Comparison of ENCODE assay signal across 10 cellular contexts in genomic region chrX:38220936-38221386, GRCh38. TPM values are rescaled to one million over a fixed set of nuclear protein-coding genes. Genes with fewer than 3 reads are reported as not detected.
DNase-seq lines count a peak whose midpoint lies in the region; ATAC-seq, FAIRE-seq and TF ChIP-seq lines count a peak whose summit lies in the region.
"Had no signal": no experiment of that assay in that cellular context is flagged by ENCODE, and none has a peak within 500 bp of the region (broad histone marks: within the 10 kb centered on the region; RNA-seq: fewer than 3 reads in every experiment).

No MANE protein-coding gene starts in this region.

- H2AFZ ChIP-seq in endothelial cell of umbilical vein (ENCODE audit: low read depth, low read length), result peak overlapping the region; percentile 82

- no peak for DNase-seq in stimulated activated naive CD8-positive, alpha-beta T cell treated with anti-CD3 and anti-CD28 coated beads, Interleukin-15, amount 100 ng/mL, for 72 hours
- DNase-seq in stimulated activated naive CD8-positive, alpha-beta T cell treated with anti-CD3 and anti-CD28 coated beads, Interleukin-15, Interleukin-2, amounts not matched to agents 100 U/mL and 50 U/mL, for 24 hours, result no peak
- DNase-seq in endothelial cell of umbilical vein (ENCODE audit: low read depth, low spot score), result peak; percentile 35
- DNase-seq in HK-2 (ENCODE audit: unreplicated experiment), result no peak
- DNase-seq in stimulated activated CD4-positive, alpha-beta T cell treated with anti-CD3 and anti-CD28 coated beads, Interleukin-1b, Interleukin-23, amount 100 ng/mL, for 48 hours, result no peak
- DNase-seq in GM10248 (ENCODE audit: extremely low spot score), result no peak
- DNase-seq in MV-4-11 (lab: John Stamatoyannopoulos, UW), result no peak
- DNase-seq: DND-41, RPMI8226 had no signal

- H3K27ac ChIP-seq in endothelial cell of umbilical vein (ENCODE audit: insufficient read depth, low read depth, low read length), result peak overlapping the region; percentile 5
- H3K27ac ChIP-seq in muscle layer of duodenum (ENCODE audit: low read length), result no peak overlapping the region

- TF ChIP-seq CTCF in endothelial cell of umbilical vein (IDR thresholded peaks at IDR 0.05; ENCODE audit: extremely low read depth in 1 of 2, insufficient read depth in 1 of 2, low read depth in 1 of 2, low read length in 2 of 2) (no peak), GM10248 (IDR thresholded peaks at IDR 0.05; ENCODE audit: control extremely low read depth, extremely low read depth, low read depth, missing control alignments) (no peak)

- H3K4me2 ChIP-seq in endothelial cell of umbilical vein (ENCODE audit: insufficient read depth, low read length), result peak overlapping the region; percentile 92

- no peaks in the 10 kb centered on the region for H4K20me1 ChIP-seq in endothelial cell of umbilical vein (replicated peaks; ENCODE audit: control insufficient read depth, extremely low read depth, insufficient read depth, low read length)

- no peaks in the 10 kb centered on the region for H3K9me3 Mint-ChIP-seq in stimulated activated naive CD8-positive, alpha-beta T cell treated with anti-CD3 and anti-CD28 coated beads, Interleukin-15, amount 100 ng/mL, for 72 hours

- H3K79me2 ChIP-seq in endothelial cell of umbilical vein (ENCODE audit: control insufficient read depth, insufficient read depth, low read length), result peaks cover 45% of the 10 kb centered on the region

- H3K4me1 ChIP-seq in endothelial cell of umbilical vein (ENCODE audit: control insufficient read depth, extremely low read depth, insufficient read depth, low read length) (peaks cover 9% of the 10 kb centered on the region), muscle layer of duodenum (ENCODE audit: control insufficient read depth in 1 of 2, insufficient read depth in 2 of 2, low read length in 2 of 2) (peaks cover 0 to 4% of the 10 kb centered on the region in 2 donors)

- H3K27me3 ChIP-seq in endothelial cell of umbilical vein (ENCODE audit: control insufficient read depth in 2 of 2, insufficient read depth in 2 of 2, low read length in 2 of 2), result no peaks in the 10 kb centered on the region
- no peaks in the 10 kb centered on the region for H3K27me3 ChIP-seq in muscle layer of duodenum (ENCODE audit: low read depth, low read length)

- no TSS peak for BruUV-seq in endothelial cell of umbilical vein (replicated peaks; lab: Mats Ljungman, UMichigan)

- POLR2A ChIA-PET in endothelial cell of umbilical vein (lab: Charles Lee), result no interaction called here
- POLR2A ChIA-PET in GM10248 (lab: Yijun Ruan, JAX), result no interaction called here

- dilution Hi-C loops in endothelial cell of umbilical vein (cut with MboI; ENCODE audit: extremely low pct_ligation_motif_present, low sequenced_read_pairs), result no loop called here

- no peaks in the 10 kb centered on the region for H3K9me3 ChIP-seq in endothelial cell of umbilical vein (replicated peaks; ENCODE audit: control insufficient read depth, insufficient read depth, low read length)
- H3K9me3 ChIP-seq in muscle layer of duodenum (ENCODE audit: control insufficient read depth in 1 of 2, low read length in 2 of 2), result no peaks in the 10 kb centered on the region

- H3K9ac ChIP-seq in endothelial cell of umbilical vein (replicated peaks; ENCODE audit: extremely low read depth, insufficient read depth, low read length), result peak overlapping the region; percentile 80

- no peaks in the 10 kb centered on the region for H3K9me1 ChIP-seq in endothelial cell of umbilical vein (replicated peaks; ENCODE audit: control insufficient read depth, extremely low read depth, insufficient read depth, low read length)

- H3K36me3 ChIP-seq in endothelial cell of umbilical vein (ENCODE audit: control insufficient read depth in 2 of 2, extremely low read depth in 1 of 2, insufficient read depth in 2 of 2, low read length in 2 of 2) (no peaks in the 10 kb centered on the region), muscle layer of duodenum (ENCODE audit: control insufficient read depth in 1 of 2, insufficient read depth in 2 of 2, low read length in 2 of 2) (no peaks in the 10 kb centered on the region)

- H3K4me3 Mint-ChIP-seq in stimulated activated naive CD8-positive, alpha-beta T cell treated with anti-CD3 and anti-CD28 coated beads, Interleukin-15, amount 100 ng/mL, for 72 hours, result peak overlapping the region; percentile 47 to 69

- CTCF ChIA-PET in endothelial cell of umbilical vein (lab: Charles Lee) (interaction anchor here (1.1 to 2.9 kb wide), 4 partner anchors 13 to 106 kb away, joined by 3 to 15 read pairs (median 11); partner anchors contain the start of gene RPGR), GM10248 (lab: Yijun Ruan, JAX) (interaction anchor here (0.9 to 2.9 kb wide), 5 partner anchors 9 to 106 kb away, joined by 3 to 12 read pairs (median 5); partner anchors contain the start of gene RPGR)

- H3K27ac Mint-ChIP-seq in stimulated activated naive CD8-positive, alpha-beta T cell treated with anti-CD3 and anti-CD28 coated beads, Interleukin-15, amount 100 ng/mL, for 72 hours, result no peak overlapping the region

- peaks cover 49% of the 10 kb centered on the region for H3K27me3 Mint-ChIP-seq in stimulated activated naive CD8-positive, alpha-beta T cell treated with anti-CD3 and anti-CD28 coated beads, Interleukin-15, amount 100 ng/mL, for 72 hours

- intact Hi-C loops in endothelial cell of umbilical vein (cut with micrococcal nuclease), result loop anchor here (1.0 to 5.0 kb wide), 2 partner anchors 41 to 106 kb away; partner anchors contain the start of gene RPGR

- ATAC-seq in stimulated activated naive CD8-positive, alpha-beta T cell treated with anti-CD3 and anti-CD28 coated beads, Interleukin-15, amount 100 ng/mL, for 72 hours, result no peak
- ATAC-seq in stimulated activated naive CD8-positive, alpha-beta T cell treated with anti-CD3 and anti-CD28 coated beads, Interleukin-15, Interleukin-2, amounts not matched to agents 100 U/mL and 50 U/mL, for 24 hours, result no peak

- FAIRE-seq in endothelial cell of umbilical vein (lab: Jason Lieb, UNC), result peak; percentile 96

- H3K4me3 ChIP-seq in endothelial cell of umbilical vein (replicated peaks in 1 of 3; ENCODE audit: insufficient read depth in 1 of 3, low read depth in 1 of 3, low read length in 3 of 3), result peak overlapping the region; percentile 28 to 63 (median 57)
- peak overlapping the region; percentile 62 to 68 for H3K4me3 ChIP-seq in muscle layer of duodenum (ENCODE audit: low read depth in 1 of 2, low read length in 2 of 2)

- TF ChIP-seq POLR2A in endothelial cell of umbilical vein (IDR thresholded peaks at IDR 0.05; ENCODE audit: low read depth, low read length), result no peak

- H3K4me1 Mint-ChIP-seq in stimulated activated naive CD8-positive, alpha-beta T cell treated with anti-CD3 and anti-CD28 coated beads, Interleukin-15, amount 100 ng/mL, for 72 hours, result peaks cover 7% of the 10 kb centered on the region

TF ChIP-seq in endothelial cell of umbilical vein, 7 proteins besides CTCF, POLR2A, EP300 and RAD21:
- no peak for TF ChIP-seq JUN (IDR thresholded peaks at IDR 0.05; ENCODE audit: borderline replicate concordance, insufficient read depth, insufficient read length, low read depth)
- TF ChIP-seq MYC (IDR thresholded peaks at IDR 0.05; ENCODE audit: low read depth, low read length), result no peak
- TF ChIP-seq MAX (IDR thresholded peaks at IDR 0.05; ENCODE audit: insufficient read depth, insufficient read length), result no peak
- no peak for TF ChIP-seq GATA2 (IDR thresholded peaks at IDR 0.05; ENCODE audit: insufficient read depth, insufficient read length, low read depth, low read length)
- TF ChIP-seq EZH2 (IDR thresholded peaks at IDR 0.05; ENCODE audit: borderline replicate concordance, low read depth, low read length, severe bottlenecking), result no peak
- TF ChIP-seq FOS (IDR thresholded peaks at IDR 0.05; ENCODE audit: borderline replicate concordance, insufficient read depth, low read length), result no peak
- TF ChIP-seq POLR2AphosphoS5 (IDR thresholded peaks at IDR 0.05; ENCODE audit: insufficient read depth, low read depth, low read length), result no peak

RNA-seq across cellular contexts. Expression of gene SRPX, which starts 0.3 kb away (rescaled TPM):
- 104 and 126 TPM in 2 replicates for total RNA-seq in endothelial cell of umbilical vein
- 107 and 140 TPM in 2 replicates for polyA plus RNA-seq in endothelial cell of umbilical vein
- polyA plus RNA-seq in endothelial cell of umbilical vein (2011; cell fraction: cytosol; rRNA removed), result 189 and 199 TPM in 2 replicates
- 101 and 106 TPM in 2 replicates for polyA plus RNA-seq in endothelial cell of umbilical vein (2011; cell fraction: nucleus; rRNA removed)
- polyA plus RNA-seq in endothelial cell of umbilical vein (2012), result 200 and 217 TPM in 2 replicates
- 91.3 and 99.8 TPM in 2 replicates for polyA minus RNA-seq in endothelial cell of umbilical vein
- polyA minus RNA-seq in endothelial cell of umbilical vein (2011; cell fraction: cytosol; rRNA and poly(A)+ RNA removed), result not detected
- polyA minus RNA-seq in endothelial cell of umbilical vein (2011; cell fraction: nucleus; rRNA and poly(A)+ RNA removed), result 17.0 and 25.1 TPM in 2 replicates
